Comparison of ENCODE assay signal across 10 cellular contexts in genomic region chr3:151384741-151385174, GRCh38. TPM values are rescaled to one million over a fixed set of nuclear protein-coding genes. Genes with fewer than 3 reads are reported as not detected.
DNase-seq lines count a peak whose midpoint lies in the region; ATAC-seq and TF ChIP-seq lines count a peak whose summit lies in the region.
"Had no signal": no experiment of that assay in that cellular context is flagged by ENCODE, and none has a peak within 500 bp of the region (broad histone marks: within the 10 kb centered on the region; RNA-seq: fewer than 3 reads in every experiment).

P2RY12 (minus strand) TSS chr3:151384753; CDS start chr3:151338845, 45,908 bp downstream.

- no peaks in the 10 kb centered on the region for H3K4me1 ChIP-seq in left ventricle myocardium inferior

- no peaks in the 10 kb centered on the region for H3K27me3 ChIP-seq in left ventricle myocardium inferior (ENCODE audit: low read depth)

- peak within 1 kb of the TSS; percentile 29 for H3K27ac Mint-ChIP-seq in stimulated activated naive CD8-positive, alpha-beta T cell treated with anti-CD3 and anti-CD28 coated beads, Interleukin-15, Interleukin-2, amounts not matched to agents 100 ng/mL and 50 ng/mL, for 24 hours
- H3K27ac Mint-ChIP-seq in stimulated activated naive CD8-positive, alpha-beta T cell treated with anti-CD3 and anti-CD28 coated beads, Interleukin-15, amount 100 ng/mL, for 72 hours = no peak within 1 kb of the TSS
- H3K27ac Mint-ChIP-seq in chondrocyte (ENCODE audit: unreplicated experiment) = no peak within 1 kb of the TSS

- intact Hi-C loops in left ventricle myocardium inferior (cut with micrococcal nuclease) = no loop called here

- TF ChIP-seq CTCF in left ventricle myocardium inferior (IDR thresholded peaks at IDR 0.05; ENCODE audit: borderline replicate concordance) (no peak), chondrocyte (IDR thresholded peaks at IDR 0.05) (no peak)

- peak within 1 kb of the TSS; percentile 0 for H3K4me3 Mint-ChIP-seq in stimulated activated naive CD8-positive, alpha-beta T cell treated with anti-CD3 and anti-CD28 coated beads, Interleukin-15, Interleukin-2, amounts not matched to agents 100 ng/mL and 50 ng/mL, for 24 hours
- no peak within 1 kb of the TSS for H3K4me3 Mint-ChIP-seq in stimulated activated naive CD8-positive, alpha-beta T cell treated with anti-CD3 and anti-CD28 coated beads, Interleukin-15, amount 100 ng/mL, for 72 hours
- H3K4me3 Mint-ChIP-seq in chondrocyte (ENCODE audit: unreplicated experiment) = no peak within 1 kb of the TSS
- H3K4me3 Mint-ChIP-seq: nephron had no signal

- H3K9me3 ChIP-seq in left ventricle myocardium inferior (replicated peaks) = no peaks in the 10 kb centered on the region

- peaks cover 20% of the 10 kb centered on the region for H3K4me1 Mint-ChIP-seq in stimulated activated naive CD8-positive, alpha-beta T cell treated with anti-CD3 and anti-CD28 coated beads, Interleukin-15, Interleukin-2, amounts not matched to agents 100 ng/mL and 50 ng/mL, for 24 hours (ENCODE audit: low read depth)
- no peaks in the 10 kb centered on the region for H3K4me1 Mint-ChIP-seq in stimulated activated naive CD8-positive, alpha-beta T cell treated with anti-CD3 and anti-CD28 coated beads, Interleukin-15, amount 100 ng/mL, for 72 hours
- H3K4me1 Mint-ChIP-seq in chondrocyte (ENCODE audit: low read depth) = peaks cover 4% of the 10 kb centered on the region
- H3K4me1 Mint-ChIP-seq: nephron had no signal

- H3K27me3 Mint-ChIP-seq in stimulated activated naive CD8-positive, alpha-beta T cell treated with anti-CD3 and anti-CD28 coated beads, Interleukin-15, Interleukin-2, amounts not matched to agents 100 ng/mL and 50 ng/mL, for 24 hours = no peaks in the 10 kb centered on the region
- H3K27me3 Mint-ChIP-seq in stimulated activated naive CD8-positive, alpha-beta T cell treated with anti-CD3 and anti-CD28 coated beads, Interleukin-15, amount 100 ng/mL, for 72 hours = peaks cover 9% of the 10 kb centered on the region
- no peaks in the 10 kb centered on the region for H3K27me3 Mint-ChIP-seq in chondrocyte (ENCODE audit: low read depth)

- ATAC-seq in stimulated activated naive CD8-positive, alpha-beta T cell treated with anti-CD3 and anti-CD28 coated beads, Interleukin-15, amount 100 ng/mL, for 72 hours = no peak
- ATAC-seq in HG03575 (IDR thresholded peaks at IDR 0.05; ENCODE audit: extremely low read depth, insufficient number of reproducible peaks, low FRiP score, unreplicated experiment) = peak; percentile 50

- no peaks in the 10 kb centered on the region for H3K36me3 ChIP-seq in left ventricle myocardium inferior

- H3K4me3 ChIP-seq in left ventricle myocardium inferior = peak within 1 kb of the TSS; percentile 49

- peak within 1 kb of the TSS; percentile 2 for H3K27ac ChIP-seq in left ventricle myocardium inferior (replicated peaks)

- no peaks in the 10 kb centered on the region for H3K9me3 Mint-ChIP-seq in stimulated activated naive CD8-positive, alpha-beta T cell treated with anti-CD3 and anti-CD28 coated beads, Interleukin-15, Interleukin-2, amounts not matched to agents 100 ng/mL and 50 ng/mL, for 24 hours
- no peaks in the 10 kb centered on the region for H3K9me3 Mint-ChIP-seq in stimulated activated naive CD8-positive, alpha-beta T cell treated with anti-CD3 and anti-CD28 coated beads, Interleukin-15, amount 100 ng/mL, for 72 hours
- H3K9me3 Mint-ChIP-seq in chondrocyte (ENCODE audit: low read depth) = no peaks in the 10 kb centered on the region
- H3K9me3 Mint-ChIP-seq: nephron had no signal

- DNase-seq in stimulated activated naive CD8-positive, alpha-beta T cell treated with anti-CD3 and anti-CD28 coated beads, Interleukin-15, amount 100 ng/mL, for 72 hours = no peak
- DNase-seq in left ventricle myocardium inferior (no peak), GF-D8 (lab: John Stamatoyannopoulos, UW) (no peak), SW 1271 (lab: John Stamatoyannopoulos, UW) (no peak), chondrocyte (ENCODE audit: low spot score) (no peak)
- no peak for DNase-seq in central memory CD4-positive, alpha-beta T cell

- no peaks in the 10 kb centered on the region for H3K36me3 Mint-ChIP-seq in stimulated activated naive CD8-positive, alpha-beta T cell treated with anti-CD3 and anti-CD28 coated beads, Interleukin-15, Interleukin-2, amounts not matched to agents 100 ng/mL and 50 ng/mL, for 24 hours (ENCODE audit: low read depth)
- H3K36me3 Mint-ChIP-seq in chondrocyte (ENCODE audit: low read depth) = peaks cover 3% of the 10 kb centered on the region

RNA-seq across cellular contexts. Expression of gene P2RY12, which starts in this region (rescaled TPM):
- total RNA-seq in left ventricle myocardium inferior (0.74 TPM), chondrocyte (not detected in 3 replicates)
- total RNA-seq: LHCN-M2 had no signal
